ENCODE assay signal across 8 cellular contexts in genomic region chr16:29926675-29927522, GRCh38. TPM values are rescaled to one million over a fixed set of nuclear protein-coding genes. Genes with fewer than 3 reads are reported as not detected.
DNase-seq lines count a peak whose midpoint lies in the region; ATAC-seq and TF ChIP-seq lines count a peak whose summit lies in the region.

No MANE protein-coding gene starts in this region.

- TF ChIP-seq CTCF in AG10803 (conservative IDR thresholded peaks at IDR 0.05; ENCODE audit: low read length): no peak
- TF ChIP-seq CTCF in OCI-LY7 (conservative IDR thresholded peaks at IDR 0.05; ENCODE audit: low read length): no peak
- TF ChIP-seq CTCF in type B pancreatic cell (conservative IDR thresholded peaks at IDR 0.05): no peak

- peaks cover 15% of the 10 kb centered on the region; the same call in 1 of the 2 replicates for H3K79me2 ChIP-seq in OCI-LY7 (ENCODE audit: insufficient read depth, low read depth, low read length)

- no peaks in the 10 kb centered on the region for H3K27me3 ChIP-seq in ectodermal cell (ENCODE audit: control insufficient read depth, insufficient read depth, low read length, poor library complexity, severe bottlenecking)

- peak overlapping the region; percentile 59; the same call in 1 of the 2 replicates for H2AFZ ChIP-seq in OCI-LY7 (ENCODE audit: low read length)

- no peaks in the 10 kb centered on the region for H3K27me3 Mint-ChIP-seq in type B pancreatic cell

- CTCF ChIA-PET in OCI-LY7 (lab: Charles Lee; ENCODE audit: unreplicated experiment): interaction anchor here (0.7 kb wide), 2 partner anchors 47 to 196 kb away, joined by 4 to 7 read pairs; partner anchors contain the start of genes MAPK3 and TAOK2

- intact Hi-C loops in OCI-LY7 (cut with micrococcal nuclease; ENCODE audit: unreplicated experiment): loop anchor here (1.0 to 2.0 kb wide), 3 partner anchors 28 to 70 kb away; partner anchors contain the start of genes INO80E and TAOK2

- peak; percentile 8 for ATAC-seq in GM21447 (IDR thresholded peaks at IDR 0.05; ENCODE audit: unreplicated experiment)

- H3K4me1 Mint-ChIP-seq in type B pancreatic cell (ENCODE audit: unreplicated experiment): peaks cover 33% of the 10 kb centered on the region

- H3K27ac ChIP-seq in OCI-LY7 (ENCODE audit: low read depth, low read length, poor library complexity, severe bottlenecking): peak overlapping the region; percentile 32
- H3K27ac ChIP-seq in ectodermal cell (ENCODE audit: insufficient read depth, low read depth, low read length, poor library complexity, severe bottlenecking): peak overlapping the region; percentile 80

- peak; percentile 34 for DNase-seq in AG10803 (ENCODE audit: low read depth)
- DNase-seq in OCI-LY7 (ENCODE audit: low spot score): no peak
- DNase-seq in mesenteric fat pad (ENCODE audit: low spot score): peak; percentile 83
- no peak for DNase-seq in type B pancreatic cell (ENCODE audit: extremely low spot score, unreplicated experiment)
- no peak for DNase-seq in stimulated activated CD4-positive, alpha-beta T cell treated with anti-CD3 and anti-CD28 coated beads, Interleukin-1b, Interleukin-23, amount 100 ng/mL, for 48 hours
- no peak for DNase-seq in iPS-NIHi7 (ENCODE audit: extremely low spot score)

- no peaks in the 10 kb centered on the region for H3K9me3 Mint-ChIP-seq in type B pancreatic cell

- peak overlapping the region; percentile 96 for H3K4me2 ChIP-seq in OCI-LY7 (ENCODE audit: low read length)

- H3K36me3 ChIP-seq in OCI-LY7 (ENCODE audit: insufficient read depth, low read length) (0 out of 2 replicates have a peak, but pooled peaks cover 8% of the 10 kb centered on the region), ectodermal cell (ENCODE audit: control insufficient read depth, insufficient read depth, low read length) (no peaks in the 10 kb centered on the region)

- TSS peak; percentile 72 for BruUV-seq in OCI-LY7 (replicated peaks; lab: Mats Ljungman, UMichigan)

- POLR2A ChIA-PET in OCI-LY7 (lab: Charles Lee): interaction anchor here (0.7 to 2.8 kb wide), 12 partner anchors 9 to 247 kb away, joined by 3 to 17 read pairs (median 5); partner anchors contain the start of genes HIRIP3, QPRT, TAOK2 and TMEM219

- H3K9me3 ChIP-seq in OCI-LY7 (ENCODE audit: low read length) (no peaks in the 10 kb centered on the region), ectodermal cell (ENCODE audit: control insufficient read depth, low read length) (no peaks in the 10 kb centered on the region)

- H3K36me3 Mint-ChIP-seq in type B pancreatic cell: no peaks in the 10 kb centered on the region

- H3K9me2 ChIP-seq in OCI-LY7 (ENCODE audit: insufficient read depth, low read length): no peaks in the 10 kb centered on the region

- peak overlapping the region; percentile 95 for H3K4me3 Mint-ChIP-seq in type B pancreatic cell

- 0 out of 2 replicates have a peak, but pooled peaks cover 4% of the 10 kb centered on the region for H4K20me1 ChIP-seq in OCI-LY7 (ENCODE audit: insufficient read depth, low read length)

- peak overlapping the region; percentile 92 for H3K27ac Mint-ChIP-seq in type B pancreatic cell

- WGBS in ectodermal cell, 2 experiments: 47% methylated on average over 23 of the region's 23 CpGs

- H3K4me3 ChIP-seq in AG10803 (ENCODE audit: low read length) (peak overlapping the region; percentile 95), OCI-LY7 (ENCODE audit: low read depth, low read length, poor library complexity, severe bottlenecking) (peak overlapping the region; percentile 91), ectodermal cell (ENCODE audit: insufficient read depth, low read depth, low read length) (peak overlapping the region; percentile 81)

- H3K4me1 ChIP-seq in OCI-LY7 (ENCODE audit: insufficient read depth, low read length, poor library complexity, severe bottlenecking): peaks cover 25% of the 10 kb centered on the region
- no peaks in the 10 kb centered on the region for H3K4me1 ChIP-seq in ectodermal cell (ENCODE audit: control insufficient read depth, insufficient read depth, low read length)

RNA-seq across cellular contexts. Expression of gene KCTD13, which starts 0.9 kb away (rescaled TPM):
- total RNA-seq in OCI-LY7 (2014; rRNA removed; shearing (Covaris generic)): 14.4 and 15.9 TPM in 2 replicates
- total RNA-seq in OCI-LY7 (2022): 48.0 and 49.5 TPM in 2 replicates
- polyA plus RNA-seq in ectodermal cell (2013, experiment 1 of 4): 15.4 TPM
- 11.1 TPM for polyA plus RNA-seq in ectodermal cell (2013, experiment 2 of 4)
- polyA plus RNA-seq in ectodermal cell (2013, experiment 3 of 4): 13.2 TPM
- 14.0 TPM for polyA plus RNA-seq in ectodermal cell (2013, experiment 4 of 4)
- 15.7 TPM for total RNA-seq in mesenteric fat pad
- total RNA-seq in type B pancreatic cell (ENCODE audit: low replicate concordance): 17.9 and 20.6 TPM in 2 replicates

RNA-seq across cellular contexts. Expression of gene ASPHD1, which starts 26.6 kb away (rescaled TPM):
- not detected in 2 replicates for total RNA-seq in OCI-LY7 (2014; rRNA removed; shearing (Covaris generic))
- total RNA-seq in OCI-LY7 (2022) (0.30 TPM in 1 of 2 replicates, not detected in the other), mesenteric fat pad (0.67 TPM), type B pancreatic cell (ENCODE audit: low replicate concordance) (7.8 TPM in 2 replicates)
- 5.5 TPM for polyA plus RNA-seq in ectodermal cell (2013, experiment 1 of 4)
- polyA plus RNA-seq in ectodermal cell (2013, experiment 2 of 4): 3.7 TPM
- 4.4 TPM for polyA plus RNA-seq in ectodermal cell (2013, experiment 3 of 4)
- polyA plus RNA-seq in ectodermal cell (2013, experiment 4 of 4): 3.6 TPM

RNA-seq across cellular contexts. Expression of gene SEZ6L2, which starts 27.5 kb away (rescaled TPM):
- 0.98 TPM in 1 of 2 replicates, not detected in the other for total RNA-seq in OCI-LY7 (2014; rRNA removed; shearing (Covaris generic))
- total RNA-seq in OCI-LY7 (2022) (0.83 and 1.0 TPM in 2 replicates), mesenteric fat pad (1.1 TPM), type B pancreatic cell (ENCODE audit: low replicate concordance) (19.3 and 19.4 TPM in 2 replicates)
- 50.9 TPM for polyA plus RNA-seq in ectodermal cell (2013, experiment 1 of 4)
- 53.6 TPM for polyA plus RNA-seq in ectodermal cell (2013, experiment 2 of 4)
- 36.4 TPM for polyA plus RNA-seq in ectodermal cell (2013, experiment 3 of 4)
- polyA plus RNA-seq in ectodermal cell (2013, experiment 4 of 4): 40.7 TPM

RNA-seq across cellular contexts. Expression of gene TMEM219, which starts 35.0 kb away (rescaled TPM):
- total RNA-seq in OCI-LY7 (2014; rRNA removed; shearing (Covaris generic)): 75.7 and 94.1 TPM in 2 replicates
- total RNA-seq in OCI-LY7 (2022) (82.9 and 88.6 TPM in 2 replicates), mesenteric fat pad (95.8 TPM), type B pancreatic cell (ENCODE audit: low replicate concordance) (72.4 and 73.5 TPM in 2 replicates)
- polyA plus RNA-seq in ectodermal cell (2013, experiment 1 of 4): 110 TPM
- 111 TPM for polyA plus RNA-seq in ectodermal cell (2013, experiment 2 of 4)
- 133 TPM for polyA plus RNA-seq in ectodermal cell (2013, experiment 3 of 4)
- polyA plus RNA-seq in ectodermal cell (2013, experiment 4 of 4): 146 TPM

RNA-seq across cellular contexts. Expression of gene TAOK2, which starts 46.8 kb away (rescaled TPM):
- 31.7 and 33.3 TPM in 2 replicates for total RNA-seq in OCI-LY7 (2014; rRNA removed; shearing (Covaris generic))
- total RNA-seq in OCI-LY7 (2022) (45.0 and 46.8 TPM in 2 replicates), mesenteric fat pad (49.8 TPM), type B pancreatic cell (ENCODE audit: low replicate concordance) (42.6 and 52.4 TPM in 2 replicates)
- polyA plus RNA-seq in ectodermal cell (2013, experiment 1 of 4): 54.4 TPM
- 53.0 TPM for polyA plus RNA-seq in ectodermal cell (2013, experiment 2 of 4)
- polyA plus RNA-seq in ectodermal cell (2013, experiment 3 of 4): 41.9 TPM
- 51.0 TPM for polyA plus RNA-seq in ectodermal cell (2013, experiment 4 of 4)

Comparison
In these comparisons a context has a peak if more than half of its experiments do, and no peak if none do; other contexts are left out.
1. DNase-seq: peak in AG10803 (single experiment) and mesenteric fat pad (single experiment); none in OCI-LY7 (single experiment), type B pancreatic cell (single experiment), stimulated activated CD4-positive, alpha-beta T cell treated with anti-CD3 and anti-CD28 coated beads, Interleukin-1b, Interleukin-23, amount 100 ng/mL, for 48 hours (single experiment) and iPS-NIHi7 (single experiment).
2. Peak in every context shown above with its lines, with median percentiles within 50 percentile points of each other: H3K4me3 ChIP-seq.